22 cellular contexts compared by ENCODE assay signal in the genomic region with DNA sequence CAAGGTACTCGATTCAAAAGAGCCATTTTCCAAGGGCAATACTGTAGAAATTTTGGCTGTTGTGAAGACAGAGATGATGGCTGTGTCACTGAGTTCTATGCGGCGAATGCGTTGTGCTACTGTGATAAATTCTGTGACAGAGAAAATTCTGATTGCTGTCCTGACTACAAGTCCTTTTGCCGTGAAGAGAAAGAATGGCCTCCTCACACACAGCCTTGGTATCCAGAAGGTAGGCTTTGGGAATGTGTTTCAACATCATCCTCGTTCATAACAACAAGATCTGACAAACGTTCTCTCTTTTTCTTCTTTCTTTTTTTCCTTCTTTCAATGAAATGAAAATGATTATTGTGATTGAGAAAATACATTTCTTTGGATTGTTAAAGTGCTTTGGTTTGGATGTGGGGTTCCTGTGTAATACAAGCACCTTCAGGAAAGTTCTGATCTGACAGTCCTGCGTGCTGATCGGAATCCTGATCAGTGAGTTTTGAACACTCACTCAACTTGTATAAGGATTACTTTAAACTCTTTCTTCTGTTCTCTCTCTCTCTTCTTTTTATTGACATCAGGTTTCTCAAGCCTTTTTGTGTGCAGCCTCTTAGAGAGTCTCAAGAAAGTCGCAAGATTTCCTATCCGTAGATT. TPM values are rescaled to one million over a fixed set of nuclear protein-coding genes. Genes with fewer than 3 reads are reported as not detected.
"Had no signal": no experiment of that assay in that cellular context is flagged by ENCODE, and none has a peak within 500 bp of the region (broad histone marks: within the 10 kb centered on the region; RNA-seq: fewer than 3 reads in every experiment).

No MANE protein-coding gene starts in this region.

- H3K4me1 ChIP-seq: adrenal gland, foreskin keratinocyte, lower lobe of right lung, sigmoid colon had no signal

- H3K36me3 ChIP-seq: adrenal gland, cardiac muscle cell, lower lobe of right lung, ovary, sigmoid colon, thoracic aorta had no signal

- FAIRE-seq: endothelial cell of umbilical vein had no signal

- H3K9me3 Mint-ChIP-seq: activated B cell treated with CpG ODN at 0.5 μM for 24 hours; mesothelial cell of epicardium; T-helper 2 cell treated with Interferon-gamma antibody and Interleukin-4, amounts not matched to agents 5 μg/mL and 100 μg/mL, for 36 hours had no signal

- DNase-seq: activated B cell treated with CpG ODN at 0.5 μM for 24 hours; activated CD4-positive, alpha-beta T cell treated with anti-CD3 and anti-CD28 coated beads for 48 hours; activated CD8-positive, alpha-beta T cell treated with anti-CD3 and anti-CD28 coated beads for 36 hours; activated effector memory CD4-positive, alpha-beta T cell treated with Interleukin-2 at 50 U/mL for 16 hours; activated T-cell treated with anti-CD3 and anti-CD28 coated beads, Interleukin-2, amount 50 U/mL, for 4 hours; adrenal gland; effector CD4-positive, alpha-beta T cell; foreskin keratinocyte; lower lobe of right lung; ovary; sigmoid colon; stimulated activated CD4-positive, alpha-beta T cell treated with anti-CD3 and anti-CD28 coated beads, Interleukin-1b, Interleukin-23, amount 100 ng/mL, for 48 hours had no signal

- H3K4me3 Mint-ChIP-seq: activated B cell treated with CpG ODN at 0.5 μM for 24 hours; activated CD8-positive, alpha-beta T cell treated with anti-CD3 and anti-CD28 coated beads for 36 hours; activated naive CD4-positive, alpha-beta T cell treated with anti-CD3 and anti-CD28 coated beads, Interleukin-2, amount 50 U/mL, for 24 hours; activated T-cell treated with anti-CD3 and anti-CD28 coated beads, Interleukin-2, amount 50 U/mL, for 4 hours; mesothelial cell of epicardium; stimulated activated effector memory CD8-positive, alpha-beta T cell treated with anti-CD3 and anti-CD28 coated beads, Interleukin-12 subunit alpha, Interleukin-12 subunit beta, amount 100 ng/mL, for 72 hours; T-helper 2 cell treated with Interferon-gamma antibody and Interleukin-4, amounts not matched to agents 5 μg/mL and 100 μg/mL, for 36 hours had no signal

- H3K27me3 ChIP-seq: adrenal gland, cardiac muscle cell, foreskin keratinocyte, ovary, sigmoid colon had no signal

- H3K36me3 Mint-ChIP-seq: activated naive CD4-positive, alpha-beta T cell treated with anti-CD3 and anti-CD28 coated beads, Interleukin-2, amount 50 U/mL, for 24 hours; mesothelial cell of epicardium; stimulated activated effector memory CD8-positive, alpha-beta T cell treated with anti-CD3 and anti-CD28 coated beads, Interleukin-12 subunit alpha, Interleukin-12 subunit beta, amount 100 ng/mL, for 72 hours had no signal

- ATAC-seq: activated CD8-positive, alpha-beta T cell treated with anti-CD3 and anti-CD28 coated beads for 36 hours; activated T-cell treated with anti-CD3 and anti-CD28 coated beads, Interleukin-2, amount 50 U/mL, for 4 hours; foreskin keratinocyte; lower lobe of right lung; stimulated activated effector memory CD8-positive, alpha-beta T cell treated with anti-CD3 and anti-CD28 coated beads, Interleukin-12 subunit alpha, Interleukin-12 subunit beta, amount 100 ng/mL, for 72 hours had no signal

- H3K27ac ChIP-seq: adrenal gland, cardiac muscle cell, coronary artery, foreskin keratinocyte, lower lobe of right lung, ovary, sigmoid colon, thoracic aorta had no signal

- H3K27me3 Mint-ChIP-seq: activated B cell treated with CpG ODN at 0.5 μM for 24 hours; activated CD8-positive, alpha-beta T cell treated with anti-CD3 and anti-CD28 coated beads for 36 hours; activated naive CD4-positive, alpha-beta T cell treated with anti-CD3 and anti-CD28 coated beads, Interleukin-2, amount 50 U/mL, for 24 hours had no signal

- H3K4me3 ChIP-seq: adrenal gland, cardiac muscle cell, coronary artery, lower lobe of right lung, ovary, sigmoid colon, thoracic aorta had no signal

- H3K9me3 ChIP-seq: adrenal gland, lower lobe of right lung, ovary, sigmoid colon, thoracic aorta had no signal

- H3K4me1 Mint-ChIP-seq: activated B cell treated with CpG ODN at 0.5 μM for 24 hours; activated naive CD4-positive, alpha-beta T cell treated with anti-CD3 and anti-CD28 coated beads, Interleukin-2, amount 50 U/mL, for 24 hours; mesothelial cell of epicardium; stimulated activated effector memory CD8-positive, alpha-beta T cell treated with anti-CD3 and anti-CD28 coated beads, Interleukin-12 subunit alpha, Interleukin-12 subunit beta, amount 100 ng/mL, for 72 hours had no signal

- H3K27ac Mint-ChIP-seq: activated B cell treated with CpG ODN at 0.5 μM for 24 hours; activated CD8-positive, alpha-beta T cell treated with anti-CD3 and anti-CD28 coated beads for 36 hours; activated naive CD4-positive, alpha-beta T cell treated with anti-CD3 and anti-CD28 coated beads, Interleukin-2, amount 50 U/mL, for 24 hours; mesothelial cell of epicardium; stimulated activated effector memory CD8-positive, alpha-beta T cell treated with anti-CD3 and anti-CD28 coated beads, Interleukin-12 subunit alpha, Interleukin-12 subunit beta, amount 100 ng/mL, for 72 hours; T-helper 2 cell treated with Interferon-gamma antibody and Interleukin-4, amounts not matched to agents 5 μg/mL and 100 μg/mL, for 36 hours had no signal

RNA-seq across cellular contexts. Expression of a gene that starts 0.6 kb away (rescaled TPM):
- total RNA-seq: activated B cell treated with CpG ODN at 0.5 μM for 24 hours; activated CD8-positive, alpha-beta T cell treated with anti-CD3 and anti-CD28 coated beads for 36 hours; activated T-cell treated with anti-CD3 and anti-CD28 coated beads, Interleukin-2, amount 50 U/mL, for 4 hours; adrenal gland; cardiac muscle cell; endothelial cell of umbilical vein; foreskin keratinocyte; lower lobe of right lung; mesothelial cell of epicardium; ovary; pulmonary artery endothelial cell; sigmoid colon; thoracic aorta had no signal
- polyA plus RNA-seq: adrenal gland, cardiac muscle cell, endothelial cell of umbilical vein, foreskin keratinocyte, ovary, urinary bladder had no signal
